14 cellular contexts compared by ENCODE assay signal in genomic region chr5:523658-524441, GRCh38. TPM values are rescaled to one million over a fixed set of nuclear protein-coding genes. Genes with fewer than 3 reads are reported as not detected.
DNase-seq lines count a peak whose midpoint lies in the region; ATAC-seq and TF ChIP-seq lines count a peak whose summit lies in the region.
"Had no signal": no experiment of that assay in that cellular context is flagged by ENCODE, and none has a peak within 500 bp of the region (broad histone marks: within the 10 kb centered on the region; RNA-seq: fewer than 3 reads in every experiment).

No MANE protein-coding gene starts in this region.

- H3K4me3 ChIP-seq in colonic mucosa (peak overlapping the region; percentile 22), vagina (peak overlapping the region; percentile 10 to 31)

- no peaks in the 10 kb centered on the region for H3K36me3 ChIP-seq in colonic mucosa
- H3K36me3 ChIP-seq in vagina: no peaks in the 10 kb centered on the region

- peaks cover 10 to 28% of the 10 kb centered on the region in 2 donors for H3K4me1 Mint-ChIP-seq in natural killer cell
- peaks cover 8 to 16% of the 10 kb centered on the region in 2 donors for H3K4me1 Mint-ChIP-seq in natural killer cell treated with Interleukin-12 subunit alpha and Interleukin-12 subunit beta and Interleukin-15 and Interleukin-18, amount 100 ng/mL, for 72 hours (ENCODE audit: low read depth in 2 of 2)
- peaks cover 13 to 32% (median 29%) of the 10 kb centered on the region in 4 donors for H3K4me1 Mint-ChIP-seq in naive thymus-derived CD8-positive, alpha-beta T cell

- peak overlapping the region; percentile 53 for H3K4me3 Mint-ChIP-seq in natural killer cell
- no peak overlapping the region for H3K4me3 Mint-ChIP-seq in natural killer cell treated with Interleukin-12 subunit alpha and Interleukin-12 subunit beta and Interleukin-15 and Interleukin-18, amount 100 ng/mL, for 72 hours
- peak overlapping the region in 8 of 10 donors; percentile 19 to 66 (median 47) for H3K4me3 Mint-ChIP-seq in naive thymus-derived CD8-positive, alpha-beta T cell

- ATAC-seq in natural killer cell (no peak), GM18520 (IDR thresholded peaks at IDR 0.05; ENCODE audit: unreplicated experiment) (no peak)
- no peak for ATAC-seq in natural killer cell treated with Interleukin-12 subunit alpha and Interleukin-12 subunit beta and Interleukin-15 and Interleukin-18, amount 100 ng/mL, for 72 hours
- no peak for ATAC-seq in naive thymus-derived CD8-positive, alpha-beta T cell
- ATAC-seq: T-cell had no signal

- no peak overlapping the region for H3K27ac Mint-ChIP-seq in natural killer cell
- H3K27ac Mint-ChIP-seq in natural killer cell treated with Interleukin-12 subunit alpha and Interleukin-12 subunit beta and Interleukin-15 and Interleukin-18, amount 100 ng/mL, for 72 hours: no peak overlapping the region
- no peak overlapping the region for H3K27ac Mint-ChIP-seq in naive thymus-derived CD8-positive, alpha-beta T cell
- H3K27ac Mint-ChIP-seq: T-cell had no signal

- TF ChIP-seq POLR2A in vagina (IDR thresholded peaks at IDR 0.05): no peak

- TF ChIP-seq CTCF in natural killer cell (IDR thresholded peaks at IDR 0.05) (no peak), colonic mucosa (IDR thresholded peaks at IDR 0.05) (no peak), vagina (IDR thresholded peaks at IDR 0.05) (no peak)

- no peaks in the 10 kb centered on the region for H3K9me3 ChIP-seq in colonic mucosa
- H3K9me3 ChIP-seq in vagina: no peaks in the 10 kb centered on the region

- peak overlapping the region in 1 of 2 donors; percentile 50 for H3K9ac ChIP-seq in colonic mucosa (ENCODE audit: low read depth in 2 of 2, low read length in 2 of 2)

- H3K27me3 ChIP-seq in colonic mucosa (peaks cover 59% of the 10 kb centered on the region), vagina (peaks cover 15% of the 10 kb centered on the region)

- POLR2A ChIA-PET in naive thymus-derived CD8-positive, alpha-beta T cell (lab: Charles Lee): no interaction called here

- H3K4me1 ChIP-seq in colonic mucosa (peaks cover 4% of the 10 kb centered on the region), vagina (peaks cover 13% of the 10 kb centered on the region)

- no peak overlapping the region for H3K27ac ChIP-seq in colonic mucosa
- no peak overlapping the region for H3K27ac ChIP-seq in vagina
- H3K27ac ChIP-seq: C4-2B had no signal

- no peaks in the 10 kb centered on the region for H3K36me3 Mint-ChIP-seq in natural killer cell
- H3K36me3 Mint-ChIP-seq in natural killer cell treated with Interleukin-12 subunit alpha and Interleukin-12 subunit beta and Interleukin-15 and Interleukin-18, amount 100 ng/mL, for 72 hours: no peaks in the 10 kb centered on the region
- peaks cover 0 to 3% (median 0%) of the 10 kb centered on the region in 3 donors for H3K36me3 Mint-ChIP-seq in naive thymus-derived CD8-positive, alpha-beta T cell
- H3K36me3 Mint-ChIP-seq: T-cell had no signal

- intact Hi-C loops in natural killer cell (cut with micrococcal nuclease) (no loop called here), colonic mucosa (cut with DNase I) (no loop called here), vagina (cut with DNase I) (no loop called here)

- peaks cover 12 to 38% of the 10 kb centered on the region in 2 donors for H3K27me3 Mint-ChIP-seq in natural killer cell (ENCODE audit: low read depth in 2 of 2)
- H3K27me3 Mint-ChIP-seq in natural killer cell treated with Interleukin-12 subunit alpha and Interleukin-12 subunit beta and Interleukin-15 and Interleukin-18, amount 100 ng/mL, for 72 hours: peaks cover 20 to 21% of the 10 kb centered on the region in 2 donors
- H3K27me3 Mint-ChIP-seq in naive thymus-derived CD8-positive, alpha-beta T cell: peaks cover 15 to 73% (median 47%) of the 10 kb centered on the region in 5 donors

- H3K9me3 Mint-ChIP-seq in natural killer cell: no peaks in the 10 kb centered on the region
- no peaks in the 10 kb centered on the region for H3K9me3 Mint-ChIP-seq in natural killer cell treated with Interleukin-12 subunit alpha and Interleukin-12 subunit beta and Interleukin-15 and Interleukin-18, amount 100 ng/mL, for 72 hours
- no peaks in the 10 kb centered on the region for H3K9me3 Mint-ChIP-seq in naive thymus-derived CD8-positive, alpha-beta T cell
- H3K9me3 Mint-ChIP-seq: T-cell had no signal

- DNase-seq in natural killer cell: no peak
- DNase-seq in natural killer cell treated with Interleukin-12 subunit alpha and Interleukin-12 subunit beta and Interleukin-15 and Interleukin-18, amount 100 ng/mL, for 72 hours (ENCODE audit: low spot score): no peak
- DNase-seq in colonic mucosa: no peak
- no peak for DNase-seq in naive thymus-derived CD8-positive, alpha-beta T cell
- no peak for DNase-seq in vagina (ENCODE audit: extremely low spot score in 2 of 2)
- DNase-seq in NCI-H146 (lab: John Stamatoyannopoulos, UW): no peak
- no peak for DNase-seq in NCI-H2107 (lab: John Stamatoyannopoulos, UW)
- DNase-seq: activated CD4-positive, alpha-beta T cell treated with anti-CD3 and anti-CD28 coated beads, Interleukin-2, amount 50 U/mL, for 48 hours; activated naive CD4-positive, alpha-beta T cell treated with anti-CD3 and anti-CD28 coated beads, Interleukin-2, amount 50 U/mL, for 16 hours; NCI-H1694; OCI-M1; T-cell had no signal

RNA-seq across cellular contexts. Expression of gene SLC9A3, which starts 0.4 kb away (rescaled TPM):
- total RNA-seq in natural killer cell (1 to 10 TPM in 1 of 3 donors, under 1 TPM in 2; 0.61 to 1.1 (median 0.73) TPM), colonic mucosa (10 to 100 TPM; 70.0 to 78.8 TPM), vagina (3.9 TPM)
- total RNA-seq in natural killer cell treated with Interleukin-12 subunit alpha and Interleukin-12 subunit beta and Interleukin-15 and Interleukin-18, amount 100 ng/mL, for 72 hours: 1 to 10 TPM in 1 of 2 donors, under 1 TPM in 1; 0.21 to 1.1 TPM
- total RNA-seq in naive thymus-derived CD8-positive, alpha-beta T cell: 1 to 10 TPM; 2.4 to 2.6 TPM
- 1 to 10 TPM in 2 of 3 donors, under 1 TPM in 1; 0.98 to 3.3 (median 2.4) TPM for polyA plus RNA-seq in naive thymus-derived CD8-positive, alpha-beta T cell

Comparison
In these comparisons a context has a peak if more than half of its experiments do, and no peak if none do; other contexts are left out.
1. RNA of gene SLC9A3, which starts 0.4 kb away (total RNA-seq): 70.0 to 78.8 TPM in colonic mucosa; 3.9 TPM in vagina (single experiment), 2.4 to 2.6 TPM in naive thymus-derived CD8-positive, alpha-beta T cell, 0.21 to 1.1 TPM in natural killer cell treated with Interleukin-12 subunit alpha and Interleukin-12 subunit beta and Interleukin-15 and Interleukin-18, amount 100 ng/mL, for 72 hours and 0.61 to 1.1 TPM in natural killer cell; every median in the first group is over 10 times any median in the second.